19 cellular contexts compared by ENCODE assay signal in the genomic region with DNA sequence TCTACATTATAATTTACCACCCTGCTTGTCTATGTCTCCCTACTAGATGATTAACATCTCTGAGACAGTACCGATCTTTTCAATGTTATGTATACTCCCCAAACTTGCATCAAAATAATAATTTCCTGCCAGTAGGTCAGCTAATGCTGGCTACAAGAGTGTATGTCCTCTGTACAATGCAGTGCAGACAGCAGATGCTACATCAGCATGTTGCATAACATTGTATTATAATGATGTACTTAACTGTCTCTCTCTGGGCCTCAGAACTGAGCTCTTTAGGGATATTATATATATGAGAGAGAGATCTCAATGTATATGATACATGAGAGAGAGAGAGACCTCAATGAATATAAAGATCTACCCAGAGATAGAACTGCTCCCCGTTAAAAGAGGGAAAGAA. TPM values are rescaled to one million over a fixed set of nuclear protein-coding genes. Genes with fewer than 3 reads are reported as not detected.
A peak's percentile ranks its signal among the peaks of the same experiment; 100 is the strongest.
DNase-seq lines count a peak whose midpoint lies in the region; ATAC-seq, FAIRE-seq and TF ChIP-seq lines count a peak whose summit lies in the region.
"Had no signal": no experiment of that assay in that cellular context is flagged by ENCODE, and none has a peak within 500 bp of the region (broad histone marks: within the 10 kb centered on the region; RNA-seq: fewer than 3 reads in every experiment).

No MANE protein-coding gene starts in this region.

- no peaks in the 10 kb centered on the region for H3K36me3 ChIP-seq in neutrophil
- H3K36me3 ChIP-seq: SJCRH30 had no signal

- no peaks in the 10 kb centered on the region for H3K9me3 ChIP-seq in neutrophil
- H3K9me3 ChIP-seq: SJCRH30 had no signal

- no peak for ATAC-seq in GM19328 (IDR thresholded peaks at IDR 0.05; ENCODE audit: unreplicated experiment)
- ATAC-seq: HCT116 had no signal

- peak overlapping the region; percentile 61 for H3K27ac ChIP-seq in neutrophil
- H3K27ac ChIP-seq: SJCRH30 had no signal

- TF ChIP-seq POLR2A in GM12891 (IDR thresholded peaks at IDR 0.05; ENCODE audit: low read depth, low read length) = no peak

- H3K4me3 ChIP-seq in fibroblast of villous mesenchyme (ENCODE audit: low read depth, low read length) (no peak overlapping the region), neutrophil (ENCODE audit: low read depth in 1 of 2, low read length in 1 of 2) (no peak overlapping the region)
- H3K4me3 ChIP-seq: SJCRH30 had no signal

- TF ChIP-seq CTCF in fibroblast of villous mesenchyme (IDR thresholded peaks at IDR 0.05; ENCODE audit: insufficient read depth, low read depth, low read length) (no peak), neutrophil (IDR thresholded peaks at IDR 0.05) (no peak)

- DNase-seq in GM12891 (ENCODE audit: insufficient read length, low spot score) (no peak), OCI-M1 (lab: John Stamatoyannopoulos, UW) (peak; percentile 3), fibroblast of villous mesenchyme (ENCODE audit: low read depth) (peak; percentile 38), SKM-1 treated with dmso at 0.1 percent for 144 hours (lab: John Stamatoyannopoulos, UW; ENCODE audit: unreplicated experiment) (no peak), activated gamma-delta T cell treated with Interleukin-2 at 50 U/mL for 16 hours (no peak)
- DNase-seq: ACHN, GOT3, IMR-90, Karpas-422, NCI-H1436, NCI-H2029 treated with DMSO at 0.1 percent for 48 hours, NCI-H2171, NCI-H446, NCI-H526 treated with DMSO at 0.1 percent for 48 hours, SJCRH30 had no signal

- peaks cover 18 to 31% of the 10 kb centered on the region in 2 experiments for H3K4me1 ChIP-seq in neutrophil (ENCODE audit: control insufficient read depth in 1 of 2, insufficient read depth in 1 of 2, low read depth in 1 of 2, low read length in 1 of 2)
- H3K4me1 ChIP-seq: SJCRH30 had no signal

- no peaks in the 10 kb centered on the region for H3K27me3 ChIP-seq in neutrophil
- H3K27me3 ChIP-seq: SJCRH30 had no signal

- FAIRE-seq in GM12891 (lab: Jason Lieb, UNC) = peak; percentile 28
- FAIRE-seq: G401.6 had no signal

TF ChIP-seq in GM12891, 5 proteins besides CTCF, POLR2A, EP300 and RAD21:
- TF ChIP-seq TAF1 (IDR thresholded peaks at IDR 0.05; ENCODE audit: low read depth, low read length) = no peak
- no peak for TF ChIP-seq PAX5 (IDR thresholded peaks at IDR 0.05; ENCODE audit: insufficient read depth, low read length, severe bottlenecking)
- no peak for TF ChIP-seq SPI1 (IDR thresholded peaks at IDR 0.05; ENCODE audit: low read depth, low read length)
- no peak for TF ChIP-seq POU2F2 (IDR thresholded peaks at IDR 0.05; ENCODE audit: low read depth, low read length)
- TF ChIP-seq POLR2AphosphoS5 (IDR thresholded peaks at IDR 0.05; ENCODE audit: low read depth, low read length) = no peak

RNA-seq across cellular contexts. Expression of a gene that starts 54.8 kb away (rescaled TPM):
- polyA plus RNA-seq in GM12891 (2012; ENCODE audit: low read depth, missing spikeins) = 7.5 TPM
- total RNA-seq in fibroblast of villous mesenchyme = 9.3 and 13.0 TPM in 2 replicates

Comparison
In these comparisons a context has a peak if more than half of its experiments do, and no peak if none do; other contexts are left out.
1. DNase-seq: peak in OCI-M1 (single experiment) and fibroblast of villous mesenchyme (single experiment); none in GM12891 (single experiment), SKM-1 treated with dmso at 0.1 percent for 144 hours (single experiment) and activated gamma-delta T cell treated with Interleukin-2 at 50 U/mL for 16 hours (single experiment).